Comparison of ENCODE assay signal across 14 cellular contexts in the genomic region with DNA sequence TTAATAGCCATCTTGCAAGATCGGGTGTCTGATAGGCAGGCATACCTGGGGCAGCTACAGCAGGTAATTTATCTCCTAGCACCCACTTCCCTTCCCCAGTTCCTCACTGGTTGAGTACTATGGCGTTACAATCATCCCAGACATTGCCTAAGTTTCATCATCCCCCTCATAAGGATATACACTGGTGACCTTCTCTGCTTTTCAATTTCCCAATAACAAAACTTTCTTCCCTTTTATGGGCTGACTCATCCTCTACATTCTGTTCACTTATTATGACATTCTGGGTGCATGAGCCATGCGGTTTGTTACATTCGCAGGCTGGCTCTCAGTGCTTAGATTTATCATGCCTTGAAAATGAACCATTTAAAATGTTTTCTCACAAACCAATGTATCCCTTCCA. TPM values are rescaled to one million over a fixed set of nuclear protein-coding genes. Genes with fewer than 3 reads are reported as not detected.
DNase-seq lines count a peak whose midpoint lies in the region; ATAC-seq, FAIRE-seq and TF ChIP-seq lines count a peak whose summit lies in the region.
"Had no signal": no experiment of that assay in that cellular context is flagged by ENCODE, and none has a peak within 500 bp of the region (broad histone marks: within the 10 kb centered on the region; RNA-seq: fewer than 3 reads in every experiment).

No MANE protein-coding gene starts in this region.

- intact Hi-C loops in K562 (cut with micrococcal nuclease) (no loop called here), esophagus squamous epithelium (cut with DNase I) (no loop called here)

- H3K79me2 ChIP-seq in K562 (ENCODE audit: control insufficient read depth, insufficient read depth, low read length) = no peaks in the 10 kb centered on the region
- H3K79me2 ChIP-seq: parathyroid adenoma had no signal

- H3K4me3 ChIP-seq in K562 (no peak overlapping the region), esophagus squamous epithelium (no peak overlapping the region)
- H3K4me3 ChIP-seq: lung, suprapubic skin had no signal

- POLR2A ChIA-PET in K562 (lab: Yijun Ruan, JAX) = no interaction called here

- WGBS in K562 (ENCODE audit: insufficient coverage, low coverage, missing lambda C conversion rate) = 1% methylated on average over 4 of the region's 4 CpGs
- whole genome bisulfite sequencing in esophagus squamous epithelium, 2 donors = 73 to 77% methylated on average over 4 of the region's 4 CpGs

- H3K27ac ChIP-seq in K562 (ENCODE audit: extremely low read depth, low read depth, low read length) = no peak overlapping the region
- H3K27ac ChIP-seq in esophagus squamous epithelium = no peak overlapping the region
- H3K27ac ChIP-seq: parathyroid adenoma, suprapubic skin had no signal

- CTCF ChIA-PET in K562 (lab: Yijun Ruan, JAX; ENCODE audit: low intra/inter-chr PET ratio) = no interaction called here

- H3K9me1 ChIP-seq in K562 (ENCODE audit: control insufficient read depth, insufficient read depth, low read length) = no peaks in the 10 kb centered on the region

- no peak overlapping the region for H3K27ac Mint-ChIP-seq in mesothelial cell of epicardium

- TF ChIP-seq POLR2A in K562 (conservative IDR thresholded peaks at IDR 0.05) (no peak), esophagus squamous epithelium (IDR thresholded peaks at IDR 0.05) (no peak)

- no peak for FAIRE-seq in K562 (lab: Jason Lieb, UNC)

- TF ChIP-seq CTCF in K562 (IDR thresholded peaks at IDR 0.05 in 2 of 3, conservative IDR thresholded peaks at IDR 0.05 in 1 of 3; ENCODE audit: insufficient read depth in 2 of 3, low read depth in 1 of 3, low read length in 3 of 3) (no peak), mesothelial cell of epicardium (IDR thresholded peaks at IDR 0.05; ENCODE audit: unreplicated experiment) (no peak), esophagus squamous epithelium (IDR thresholded peaks at IDR 0.05) (no peak)

- BruUV-seq in K562 (replicated peaks; lab: Mats Ljungman, UMichigan) = no TSS peak

- ATAC-seq in K562 = no peak
- ATAC-seq in GM19467 (IDR thresholded peaks at IDR 0.05; ENCODE audit: unreplicated experiment) = no peak
- ATAC-seq in HG03571 (IDR thresholded peaks at IDR 0.05; ENCODE audit: unreplicated experiment) = no peak

- H4K20me1 ChIP-seq in K562 (replicated peaks; ENCODE audit: control insufficient read depth, insufficient read depth, low read length) = no peaks in the 10 kb centered on the region

- in situ Hi-C loops in K562 (cut with MboI) = no loop called here

- no peak overlapping the region for H3K4me3 Mint-ChIP-seq in mesothelial cell of epicardium

- H3K4me2 ChIP-seq in K562 (ENCODE audit: insufficient read depth, low read length) = no peak overlapping the region

- no peaks in the 10 kb centered on the region for H3K9me3 ChIP-seq in K562 (replicated peaks; ENCODE audit: control insufficient read depth, insufficient read depth, low read depth, low read length)
- peaks cover 0 to 8% (median 0%) of the 10 kb centered on the region in 3 donors for H3K9me3 ChIP-seq in esophagus squamous epithelium
- H3K9me3 ChIP-seq: suprapubic skin had no signal

- H3K9me3 Mint-ChIP-seq in mesothelial cell of epicardium = peaks cover 12% of the 10 kb centered on the region

- H3K36me3 ChIP-seq in K562 (ENCODE audit: control insufficient read depth, insufficient read depth, low read length) (no peaks in the 10 kb centered on the region), esophagus squamous epithelium (no peaks in the 10 kb centered on the region)
- H3K36me3 ChIP-seq: suprapubic skin had no signal

- H3K27me3 Mint-ChIP-seq in mesothelial cell of epicardium (ENCODE audit: low read depth) = no peaks in the 10 kb centered on the region

- peak; percentile 96 for DNase-seq in GM04503 (ENCODE audit: low read depth)
- DNase-seq in NOMO-1 (lab: John Stamatoyannopoulos, UW; ENCODE audit: unreplicated experiment in 2 of 2) = peak; percentile 85 to 99
- DNase-seq in K562 (ENCODE audit: extremely low read depth in 1 of 4, low spot score in 3 of 4) = no peak
- peak; percentile 13 for DNase-seq in renal cortical epithelial cell (ENCODE audit: low read depth)
- no peak for DNase-seq in mesothelial cell of epicardium (ENCODE audit: low spot score in 2 of 2, unreplicated experiment in 2 of 2)
- DNase-seq in esophagus squamous epithelium (lab: John Stamatoyannopoulos, UW) = no peak
- DNase-seq: central memory CD4-positive, alpha-beta T cell; head of caudate nucleus; NCI-H774 had no signal

- H3K4me1 ChIP-seq in K562 (replicated peaks in 1 of 2; ENCODE audit: control insufficient read depth in 2 of 2, insufficient read depth in 2 of 2, low read length in 2 of 2) (peaks cover 0 to 8% of the 10 kb centered on the region in 2 experiments; a peak in 2 of 5 replicates), esophagus squamous epithelium (peaks cover 0 to 3% (median 0%) of the 10 kb centered on the region in 3 donors)
- H3K4me1 ChIP-seq: parathyroid adenoma, suprapubic skin had no signal

- no peak overlapping the region for H2AFZ ChIP-seq in K562 (ENCODE audit: low read depth, low read length)
- H2AFZ ChIP-seq: parathyroid adenoma had no signal

- peaks cover 4% of the 10 kb centered on the region for H3K4me1 Mint-ChIP-seq in mesothelial cell of epicardium

- H3K36me3 Mint-ChIP-seq in mesothelial cell of epicardium = no peaks in the 10 kb centered on the region

- no peak overlapping the region for H3K9ac ChIP-seq in K562 (ENCODE audit: insufficient read depth in 1 of 2, low read depth in 2 of 2, low read length in 2 of 2)
- H3K9ac ChIP-seq: parathyroid adenoma had no signal

- peaks cover 6 to 16% of the 10 kb centered on the region in 2 experiments; a peak in 3 of 5 replicates for H3K27me3 ChIP-seq in K562 (ENCODE audit: control insufficient read depth in 2 of 2, insufficient read depth in 2 of 2, low read length in 2 of 2)
- H3K27me3 ChIP-seq in esophagus squamous epithelium = no peaks in the 10 kb centered on the region
- H3K27me3 ChIP-seq: suprapubic skin had no signal

- no peak for TF ChIP-seq EP300 in K562 (IDR thresholded peaks at IDR 0.05; ENCODE audit: low read length)

- TF ChIP-seq RAD21 in K562 (CRISPR knock-in tag; conservative IDR thresholded peaks at IDR 0.05 in 1 of 2, IDR thresholded peaks at IDR 0.05 in 1 of 2) = no peak

RNA-seq across cellular contexts. Expression of gene MRPL11, which starts 5.0 kb away (rescaled TPM):
- 9.4 and 12.2 TPM in 2 replicates for total RNA-seq in K562 (2011; cell fraction: chromatin; rRNA removed; ENCODE audit: low replicate concordance)
- total RNA-seq in K562 (2011; cell fraction: nucleolus; rRNA removed) = 16.2 and 19.7 TPM in 2 replicates
- total RNA-seq in K562 (2011; cell fraction: nucleoplasm; rRNA removed) = 14.8 and 21.9 TPM in 2 replicates
- 135 and 148 TPM in 2 replicates for total RNA-seq in K562 (2014; rRNA removed)
- total RNA-seq in K562 (2014; rRNA removed; fragmentation: Illumina TruSeq; extraction: Trizol) = 75.0 and 81.4 TPM in 2 replicates
- 88.3 and 91.2 TPM in 2 replicates for total RNA-seq in K562 (2015; rRNA removed; fragmentation: Illumina TruSeq; extraction: Trizol)
- total RNA-seq in K562 (2021) = 133 and 148 TPM in 2 replicates
- polyA plus RNA-seq in K562 (2011; rRNA removed) = 97.6 and 100 TPM in 2 replicates
- 83.4 and 86.1 TPM in 2 replicates for polyA plus RNA-seq in K562 (2011; cell fraction: cytosol; rRNA removed)
- 50.6 and 52.0 TPM in 2 replicates for polyA plus RNA-seq in K562 (2011; cell fraction: nucleus; rRNA removed)
- polyA plus RNA-seq in K562 (2012) = 95.1 and 124 TPM in 2 replicates
- polyA plus RNA-seq in K562 (2014; fragmentation: Illumina TruSeq; extraction: Trizol) = 91.9 and 103 TPM in 2 replicates
- 10 to 100 TPM; 33.0 to 43.5 TPM for polyA plus RNA-seq in K562 (2014; fragmentation: Nextera tagmentation; extraction: Ambion mirVana)
- 173 and 208 TPM in 2 replicates for polyA plus RNA-seq in K562 (2014; rRNA removed)
- 34.7 and 39.4 TPM in 2 replicates for polyA minus RNA-seq in K562 (2011; rRNA and poly(A)+ RNA removed)
- 22.9 and 23.3 TPM in 2 replicates for polyA minus RNA-seq in K562 (2011; cell fraction: cytosol; rRNA and poly(A)+ RNA removed)
- polyA minus RNA-seq in K562 (2011; cell fraction: nucleus; rRNA and poly(A)+ RNA removed) = 3.2 and 6.6 TPM in 2 replicates
- total RNA-seq in renal cortical epithelial cell = 33.3 and 52.4 TPM in 2 replicates
- total RNA-seq in mesothelial cell of epicardium = 49.0 to 53.1 TPM (median 49.7 TPM) in 3 replicates
- 10 to 100 TPM; 39.3 to 66.4 (median 54.2) TPM for total RNA-seq in esophagus squamous epithelium

RNA-seq across cellular contexts. Expression of gene NPAS4, which starts 22.8 kb away (rescaled TPM):
- total RNA-seq in K562 (2011; cell fraction: chromatin; rRNA removed; ENCODE audit: low replicate concordance) = not detected in 2 replicates
- total RNA-seq in K562 (2011; cell fraction: nucleolus; rRNA removed) = not detected in 2 replicates
- not detected in 2 replicates for total RNA-seq in K562 (2011; cell fraction: nucleoplasm; rRNA removed)
- total RNA-seq in K562 (2014; rRNA removed) (not detected in 2 replicates), K562 (2014; rRNA removed; fragmentation: Illumina TruSeq; extraction: Trizol) (not detected in 2 replicates), K562 (2015; rRNA removed; fragmentation: Illumina TruSeq; extraction: Trizol) (not detected in 2 replicates), K562 (2021) (not detected in 2 replicates), renal cortical epithelial cell (not detected in 2 replicates), mesothelial cell of epicardium (1.00 to 1.2 TPM (median 1.1 TPM) in 3 replicates), esophagus squamous epithelium (under 1 TPM in 1 of 4 donors, not detected in 3; 0.38 TPM)
- polyA plus RNA-seq in K562 (2011; rRNA removed) (not detected in 2 replicates), K562 (2014; fragmentation: Illumina TruSeq; extraction: Trizol) (not detected in 2 replicates), K562 (2014; fragmentation: Nextera tagmentation; extraction: Ambion mirVana) (not detected), K562 (2014; rRNA removed) (not detected in 2 replicates)
- 0.01 TPM in 1 of 2 replicates, not detected in the other for polyA plus RNA-seq in K562 (2011; cell fraction: cytosol; rRNA removed)
- not detected in 2 replicates for polyA plus RNA-seq in K562 (2011; cell fraction: nucleus; rRNA removed)
- polyA plus RNA-seq in K562 (2012) = not detected in 2 replicates
- polyA minus RNA-seq in K562 (2011; rRNA and poly(A)+ RNA removed) = not detected in 2 replicates
- polyA minus RNA-seq in K562 (2011; cell fraction: cytosol; rRNA and poly(A)+ RNA removed) = not detected in 2 replicates
- polyA minus RNA-seq in K562 (2011; cell fraction: nucleus; rRNA and poly(A)+ RNA removed) = not detected in 2 replicates
- total RNA-seq: suprapubic skin had no signal

RNA-seq across cellular contexts. Expression of gene PELI3, which starts 23.1 kb away (rescaled TPM):
- total RNA-seq in K562 (2011; cell fraction: chromatin; rRNA removed; ENCODE audit: low replicate concordance) = 7.3 and 22.6 TPM in 2 replicates
- 11.1 and 15.2 TPM in 2 replicates for total RNA-seq in K562 (2011; cell fraction: nucleolus; rRNA removed)
- total RNA-seq in K562 (2011; cell fraction: nucleoplasm; rRNA removed) = 8.5 and 9.1 TPM in 2 replicates
- total RNA-seq in K562 (2014; rRNA removed) (3.3 and 5.0 TPM in 2 replicates), K562 (2014; rRNA removed; fragmentation: Illumina TruSeq; extraction: Trizol) (1.3 and 1.9 TPM in 2 replicates), K562 (2015; rRNA removed; fragmentation: Illumina TruSeq; extraction: Trizol) (3.2 and 3.4 TPM in 2 replicates), K562 (2021) (4.0 and 4.2 TPM in 2 replicates), renal cortical epithelial cell (4.9 and 6.7 TPM in 2 replicates), mesothelial cell of epicardium (17.3 to 18.2 TPM (median 17.9 TPM) in 3 replicates), esophagus squamous epithelium (10 to 100 TPM in 1 of 4 donors, 1 to 10 TPM in 3; 6.3 to 17.2 (median 8.8) TPM)
- polyA plus RNA-seq in K562 (2011; rRNA removed) (1.4 and 1.6 TPM in 2 replicates), K562 (2014; fragmentation: Illumina TruSeq; extraction: Trizol) (1.9 and 3.3 TPM in 2 replicates), K562 (2014; fragmentation: Nextera tagmentation; extraction: Ambion mirVana) (under 1 TPM; 0.17 to 0.46 TPM), K562 (2014; rRNA removed) (2.4 and 2.6 TPM in 2 replicates)
- polyA plus RNA-seq in K562 (2011; cell fraction: cytosol; rRNA removed) = 1.6 and 3.4 TPM in 2 replicates
- polyA plus RNA-seq in K562 (2011; cell fraction: nucleus; rRNA removed) = 2.8 and 5.6 TPM in 2 replicates
- polyA plus RNA-seq in K562 (2012) = 2.7 and 4.4 TPM in 2 replicates
- polyA minus RNA-seq in K562 (2011; rRNA and poly(A)+ RNA removed) = 2.6 and 4.2 TPM in 2 replicates
- polyA minus RNA-seq in K562 (2011; cell fraction: cytosol; rRNA and poly(A)+ RNA removed) = 1.3 and 4.4 TPM in 2 replicates
- polyA minus RNA-seq in K562 (2011; cell fraction: nucleus; rRNA and poly(A)+ RNA removed) = 6.1 and 6.7 TPM in 2 replicates

RNA-seq across cellular contexts. Expression of gene DPP3, which starts 36.6 kb away (rescaled TPM):
- 31.7 and 93.6 TPM in 2 replicates for total RNA-seq in K562 (2011; cell fraction: chromatin; rRNA removed; ENCODE audit: low replicate concordance)
- 79.4 and 87.0 TPM in 2 replicates for total RNA-seq in K562 (2011; cell fraction: nucleolus; rRNA removed)
- 33.9 and 47.9 TPM in 2 replicates for total RNA-seq in K562 (2011; cell fraction: nucleoplasm; rRNA removed)
- total RNA-seq in K562 (2014; rRNA removed) (69.2 and 115 TPM in 2 replicates), K562 (2014; rRNA removed; fragmentation: Illumina TruSeq; extraction: Trizol) (24.2 and 35.1 TPM in 2 replicates), K562 (2015; rRNA removed; fragmentation: Illumina TruSeq; extraction: Trizol) (45.0 and 50.2 TPM in 2 replicates), K562 (2021) (59.4 and 66.3 TPM in 2 replicates), renal cortical epithelial cell (73.6 and 95.2 TPM in 2 replicates), mesothelial cell of epicardium (40.8 to 47.2 TPM (median 42.9 TPM) in 3 replicates), esophagus squamous epithelium (10 to 100 TPM; 24.6 to 49.2 (median 43.5) TPM)
- polyA plus RNA-seq in K562 (2011; rRNA removed) (33.0 and 47.6 TPM in 2 replicates), K562 (2014; fragmentation: Illumina TruSeq; extraction: Trizol) (45.0 and 61.6 TPM in 2 replicates), K562 (2014; fragmentation: Nextera tagmentation; extraction: Ambion mirVana) (1 to 10 TPM; 3.7 to 6.2 TPM), K562 (2014; rRNA removed) (43.3 and 56.3 TPM in 2 replicates)
- polyA plus RNA-seq in K562 (2011; cell fraction: cytosol; rRNA removed) = 35.9 and 62.9 TPM in 2 replicates
- 77.2 and 136 TPM in 2 replicates for polyA plus RNA-seq in K562 (2011; cell fraction: nucleus; rRNA removed)
- polyA plus RNA-seq in K562 (2012) = 51.4 and 57.3 TPM in 2 replicates
- 42.3 and 51.5 TPM in 2 replicates for polyA minus RNA-seq in K562 (2011; rRNA and poly(A)+ RNA removed)
- polyA minus RNA-seq in K562 (2011; cell fraction: cytosol; rRNA and poly(A)+ RNA removed) = 58.5 and 65.1 TPM in 2 replicates
- polyA minus RNA-seq in K562 (2011; cell fraction: nucleus; rRNA and poly(A)+ RNA removed) = 42.8 and 46.9 TPM in 2 replicates

Comparison
In these comparisons a context has a peak if more than half of its experiments do, and no peak if none do; other contexts are left out.
1. DNase-seq: peak in GM04503 (single experiment), NOMO-1 (2 of 2) and renal cortical epithelial cell (single experiment); none in K562 (0 of 4), mesothelial cell of epicardium (0 of 2) and esophagus squamous epithelium (single experiment).